14 cellular contexts compared by ENCODE assay signal in the genomic region with DNA sequence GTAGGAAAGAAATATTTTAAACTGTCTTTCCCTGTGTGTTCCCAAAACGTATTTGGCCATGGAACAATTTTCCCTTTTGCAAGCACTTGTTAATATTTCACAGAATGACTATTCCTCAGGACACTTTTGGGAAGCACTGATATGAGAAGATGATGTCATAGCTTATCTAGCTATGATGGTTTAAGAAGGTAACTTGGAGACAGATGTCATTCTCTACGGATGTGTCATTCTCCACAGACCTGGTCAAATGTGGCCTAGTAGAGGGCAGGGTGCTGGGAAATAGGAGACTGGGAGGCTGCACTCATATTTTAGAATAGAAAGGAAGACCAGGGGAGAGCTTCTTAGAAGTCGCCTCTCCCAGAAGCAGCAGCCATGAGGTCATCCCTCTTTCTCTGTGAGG.
"Had no signal": no experiment of that assay in that cellular context is flagged by ENCODE, and none has a peak within 500 bp of the region (broad histone marks: within the 10 kb centered on the region; RNA-seq: fewer than 3 reads in every experiment).

No MANE protein-coding gene starts in this region.

- H3K4me1 Mint-ChIP-seq: activated T-helper 17 cell treated with anti-CD3 and anti-CD28 coated beads, Interleukin-2, amount 50 U/mL, for 72 hours; stimulated activated effector memory CD8-positive, alpha-beta T cell treated with anti-CD3 and anti-CD28 coated beads, Interleukin-12 subunit alpha, Interleukin-12 subunit beta, amount 100 ng/mL, for 72 hours had no signal

- H3K36me3 Mint-ChIP-seq: stimulated activated effector memory CD8-positive, alpha-beta T cell treated with anti-CD3 and anti-CD28 coated beads, Interleukin-12 subunit alpha, Interleukin-12 subunit beta, amount 100 ng/mL, for 72 hours had no signal

- H3K27ac Mint-ChIP-seq: activated naive CD4-positive, alpha-beta T cell treated with anti-CD3 and anti-CD28 coated beads for 36 hours; activated T-helper 17 cell treated with anti-CD3 and anti-CD28 coated beads, Interleukin-2, amount 50 U/mL, for 72 hours; stimulated activated effector memory CD8-positive, alpha-beta T cell treated with anti-CD3 and anti-CD28 coated beads, Interleukin-12 subunit alpha, Interleukin-12 subunit beta, amount 100 ng/mL, for 72 hours had no signal

- H3K4me1 ChIP-seq: prostate gland had no signal

- H3K27me3 ChIP-seq: dorsolateral prefrontal cortex had no signal

- FAIRE-seq: endometrium, kidney had no signal

- DNase-seq: activated CD4-positive, alpha-beta T cell treated with anti-CD3 and anti-CD28 coated beads for 1 hour; activated CD4-positive, alpha-beta T cell treated with anti-CD3 and anti-CD28 coated beads, Interleukin-2, amount 50 U/mL, for 48 hours; activated naive CD4-positive, alpha-beta T cell treated with anti-CD3 and anti-CD28 coated beads for 36 hours; dorsolateral prefrontal cortex; hippocampal formation; kidney; mesenchymal stem cell; T1000 had no signal

- H3K9me3 ChIP-seq: prostate gland had no signal

- H3K9me3 Mint-ChIP-seq: activated naive CD4-positive, alpha-beta T cell treated with anti-CD3 and anti-CD28 coated beads for 36 hours; activated T-helper 17 cell treated with anti-CD3 and anti-CD28 coated beads, Interleukin-2, amount 50 U/mL, for 72 hours; nephron had no signal

- H3K4me3 ChIP-seq: dorsolateral prefrontal cortex, prostate gland had no signal

- H3K4me3 Mint-ChIP-seq: activated naive CD4-positive, alpha-beta T cell treated with anti-CD3 and anti-CD28 coated beads for 36 hours; activated T-helper 17 cell treated with anti-CD3 and anti-CD28 coated beads, Interleukin-2, amount 50 U/mL, for 72 hours; nephron; stimulated activated effector memory CD8-positive, alpha-beta T cell treated with anti-CD3 and anti-CD28 coated beads, Interleukin-12 subunit alpha, Interleukin-12 subunit beta, amount 100 ng/mL, for 72 hours had no signal

- H3K36me3 ChIP-seq: prostate gland had no signal

- H3K27me3 Mint-ChIP-seq: activated T-helper 17 cell treated with anti-CD3 and anti-CD28 coated beads, Interleukin-2, amount 50 U/mL, for 72 hours had no signal

- ATAC-seq: activated T-helper 17 cell treated with anti-CD3 and anti-CD28 coated beads, Interleukin-2, amount 50 U/mL, for 72 hours; esophagus mucosa; stimulated activated effector memory CD8-positive, alpha-beta T cell treated with anti-CD3 and anti-CD28 coated beads, Interleukin-12 subunit alpha, Interleukin-12 subunit beta, amount 100 ng/mL, for 72 hours had no signal

- H3K27ac ChIP-seq: dorsolateral prefrontal cortex, prostate gland had no signal
